ENCODE assay signal across 9 cellular contexts in genomic region chr4:88613417-88613875, GRCh38. TPM values are rescaled to one million over a fixed set of nuclear protein-coding genes. Genes with fewer than 3 reads are reported as not detected.
A peak's percentile ranks its signal among the peaks of the same experiment; 100 is the strongest.
DNase-seq lines count a peak whose midpoint lies in the region; ATAC-seq, FAIRE-seq and TF ChIP-seq lines count a peak whose summit lies in the region.
"Had no signal": no experiment of that assay in that cellular context is flagged by ENCODE, and none has a peak within 500 bp of the region (broad histone marks: within the 10 kb centered on the region; RNA-seq: fewer than 3 reads in every experiment).

No MANE protein-coding gene starts in this region.

- H3K9me3 Mint-ChIP-seq in brain (no peaks in the 10 kb centered on the region), nephron progenitor cell (no peaks in the 10 kb centered on the region)

- H3K4ac ChIP-seq in mesendoderm (ENCODE audit: low read depth, low read length): no peak overlapping the region

- H3K79me1 ChIP-seq in mesendoderm (ENCODE audit: low read length): no peaks in the 10 kb centered on the region

- H3K4me3 Mint-ChIP-seq in brain (peak overlapping the region in 3 of 5 experiments; percentile 30 to 41 (median 38)), nephron progenitor cell (no peak overlapping the region)

- H3K9me3 ChIP-seq in WERI-Rb-1 (ENCODE audit: severe bottlenecking): no peaks in the 10 kb centered on the region

- H3K36me3 ChIP-seq in mesendoderm (ENCODE audit: control insufficient read depth, insufficient read depth, low read length) (no peaks in the 10 kb centered on the region), WERI-Rb-1 (no peaks in the 10 kb centered on the region)

- no peak overlapping the region for H2AK5ac ChIP-seq in mesendoderm (ENCODE audit: low read length)

- H3K36me3 Mint-ChIP-seq in brain (peaks cover 35% of the 10 kb centered on the region), nephron progenitor cell (ENCODE audit: low read depth) (peaks cover 4% of the 10 kb centered on the region)

- H3K27me3 Mint-ChIP-seq in brain (no peaks in the 10 kb centered on the region), nephron progenitor cell (ENCODE audit: low read depth, poor library complexity) (peaks cover 7% of the 10 kb centered on the region)

- H3K23ac ChIP-seq in mesendoderm (ENCODE audit: low read length): no peak overlapping the region

- H3K4me1 Mint-ChIP-seq in brain (peaks cover 56% of the 10 kb centered on the region), nephron progenitor cell (peaks cover 22% of the 10 kb centered on the region)

- H3K27me3 ChIP-seq in mesendoderm (ENCODE audit: insufficient read depth, low read length, poor library complexity) (no peaks in the 10 kb centered on the region), WERI-Rb-1 (ENCODE audit: insufficient read depth, low read depth, severe bottlenecking) (no peaks in the 10 kb centered on the region)

- H3K27ac ChIP-seq in mesendoderm (ENCODE audit: low read depth, low read length) (no peak overlapping the region), WERI-Rb-1 (no peak overlapping the region)

- no peak overlapping the region for H4K8ac ChIP-seq in mesendoderm (ENCODE audit: low read depth, low read length)

- DNase-seq in GM18507 (ENCODE audit: extremely low spot score, insufficient read length, low read depth) (no peak), NOMO-1 (lab: John Stamatoyannopoulos, UW; ENCODE audit: unreplicated experiment in 2 of 2) (peak; percentile 31 to 69), nephron progenitor cell (no peak), mesendoderm (no peak), WERI-Rb-1 (no peak), COLO829 (ENCODE audit: low spot score) (no peak)

- peak; percentile 65 for FAIRE-seq in GM18507 (lab: Jason Lieb, UNC)
- FAIRE-seq: K562 had no signal

- H3K4me1 ChIP-seq in mesendoderm (ENCODE audit: control insufficient read depth, low read depth, low read length): no peaks in the 10 kb centered on the region

- H3K9ac ChIP-seq in mesendoderm (ENCODE audit: low read length): no peak overlapping the region

- H3K18ac ChIP-seq in mesendoderm (ENCODE audit: low read length): no peak overlapping the region

- H3K27ac Mint-ChIP-seq in brain (peak overlapping the region in 3 of 5 experiments; percentile 14 to 89 (median 78)), nephron progenitor cell (peak overlapping the region; percentile 34)

- no peak overlapping the region for H2BK5ac ChIP-seq in mesendoderm (ENCODE audit: low read length)

- no peak overlapping the region for H2BK120ac ChIP-seq in mesendoderm (ENCODE audit: low read depth, low read length)

- H3K4me3 ChIP-seq in mesendoderm (ENCODE audit: low read length): no peak overlapping the region
- H3K4me3 ChIP-seq in WERI-Rb-1 (ENCODE audit: low read depth, low read length): no peak overlapping the region
- H3K4me3 ChIP-seq: K562 had no signal

- no peak overlapping the region for H4K5ac ChIP-seq in mesendoderm (ENCODE audit: low read length)

- H3K79me2 ChIP-seq in mesendoderm (ENCODE audit: control insufficient read depth, insufficient read depth, low read length): no peaks in the 10 kb centered on the region

- no peak overlapping the region for H2BK15ac ChIP-seq in mesendoderm (replicated peaks; ENCODE audit: low read depth)

- WGBS in mesendoderm (ENCODE audit: extremely low coverage, insufficient coverage, low lambda C conversion rate): no CpG with 5 or more reads among the region's 5 CpGs

- peak; percentile 45 for ATAC-seq in HG02981 (IDR thresholded peaks at IDR 0.05; ENCODE audit: unreplicated experiment)
- ATAC-seq: K562 had no signal

- H3K56ac ChIP-seq in mesendoderm (ENCODE audit: low read length): no peak overlapping the region

- H3K4me2 ChIP-seq in mesendoderm (ENCODE audit: low read length): no peak overlapping the region

- TF ChIP-seq CTCF in brain (conservative IDR thresholded peaks at IDR 0.05) (no peak), nephron progenitor cell (IDR thresholded peaks at IDR 0.05) (no peak), WERI-Rb-1 (IDR thresholded peaks at IDR 0.05; ENCODE audit: low read depth, low read length) (no peak)

RNA-seq across cellular contexts. Expression of gene HERC3, which starts 21.2 kb away (rescaled TPM):
- polyA plus RNA-seq in brain (ENCODE audit: insufficient read depth, low read depth, low replicate concordance): 9.4 TPM
- polyA plus RNA-seq in mesendoderm (2013, experiment 1 of 2): 3.1 TPM
- polyA plus RNA-seq in mesendoderm (2013, experiment 2 of 2): 3.0 TPM

Comparison
In these comparisons a context has a peak if more than half of its experiments do, and no peak if none do; other contexts are left out.
1. DNase-seq: peak in NOMO-1 (2 of 2); none in GM18507 (single experiment), nephron progenitor cell (single experiment), mesendoderm (single experiment), WERI-Rb-1 (single experiment) and COLO829 (single experiment).